ENCODE assay signal across 8 cellular contexts in genomic region chr12:65168606-65169310, GRCh38. TPM values are rescaled to one million over a fixed set of nuclear protein-coding genes. Genes with fewer than 3 reads are reported as not detected.
DNase-seq lines count a peak whose midpoint lies in the region; ATAC-seq and TF ChIP-seq lines count a peak whose summit lies in the region.

No MANE protein-coding gene starts in this region.

- TSS peak; percentile 95 for BruUV-seq in Panc1 (replicated peaks; lab: Mats Ljungman, UMichigan)

- no peaks in the 10 kb centered on the region for H3K9me3 ChIP-seq in Panc1 (ENCODE audit: control insufficient read depth, insufficient read depth, low read depth, low read length)

- H3K27ac Mint-ChIP-seq in stimulated activated naive CD8-positive, alpha-beta T cell treated with anti-CD3 and anti-CD28 coated beads, Interleukin-15, Interleukin-2, amounts not matched to agents 100 ng/mL and 50 ng/mL, for 24 hours: peak overlapping the region; percentile 99
- peak overlapping the region; percentile 100 for H3K27ac Mint-ChIP-seq in progenitor cell of endocrine pancreas

- POLR2A ChIA-PET in Panc1 (lab: Charles Lee): interaction anchor here (0.6 to 1.4 kb wide), 3 partner anchors 11 to 1134 kb away, joined by 3 to 11 read pairs (median 4); no protein-coding TSS in a partner anchor

- in situ Hi-C loops in Panc1 (cut with HindIII; ENCODE audit: low pct_unique_long_range_greater_than_20kb, low sequenced_read_pairs): no loop called here

- intact Hi-C loops in Panc1 (cut with micrococcal nuclease; ENCODE audit: unreplicated experiment): no loop called here

- H3K4me1 Mint-ChIP-seq in stimulated activated naive CD8-positive, alpha-beta T cell treated with anti-CD3 and anti-CD28 coated beads, Interleukin-15, Interleukin-2, amounts not matched to agents 100 ng/mL and 50 ng/mL, for 24 hours (ENCODE audit: low read depth): peaks cover 29% of the 10 kb centered on the region
- peaks cover 25% of the 10 kb centered on the region for H3K4me1 Mint-ChIP-seq in progenitor cell of endocrine pancreas (ENCODE audit: low read depth)

- no peak for DNase-seq in stimulated activated naive CD8-positive, alpha-beta T cell treated with anti-CD3 and anti-CD28 coated beads, Interleukin-15, Interleukin-2, amounts not matched to agents 100 U/mL and 50 U/mL, for 24 hours
- no peak for DNase-seq in Panc1 (ENCODE audit: low read depth, low spot score)
- no peak for DNase-seq in epithelial cell of prostate (ENCODE audit: low read depth, low spot score)
- no peak for DNase-seq in progenitor cell of endocrine pancreas (ENCODE audit: low spot score, unreplicated experiment)
- DNase-seq in activated CD8-positive, alpha-beta memory T cell treated with anti-CD3 and anti-CD28 coated beads, Interleukin-2, amount 50 U/mL, for 48 hours: no peak
- DNase-seq in C1 segment of cervical spinal cord (lab: John Stamatoyannopoulos, UW): no peak

- TF ChIP-seq CTCF in Panc1 (IDR thresholded peaks at IDR 0.05): no peak
- TF ChIP-seq CTCF in progenitor cell of endocrine pancreas (IDR thresholded peaks at IDR 0.05; ENCODE audit: unreplicated experiment): no peak

- H3K9me3 Mint-ChIP-seq in stimulated activated naive CD8-positive, alpha-beta T cell treated with anti-CD3 and anti-CD28 coated beads, Interleukin-15, Interleukin-2, amounts not matched to agents 100 ng/mL and 50 ng/mL, for 24 hours: no peaks in the 10 kb centered on the region
- H3K9me3 Mint-ChIP-seq in progenitor cell of endocrine pancreas (ENCODE audit: low read depth): no peaks in the 10 kb centered on the region

- CTCF ChIA-PET in Panc1 (lab: Charles Lee): interaction anchor here (0.6 kb wide), 1 partner anchor 102 kb away, joined by 13 read pairs; no protein-coding TSS in a partner anchor

- peak overlapping the region; percentile 99 for H3K4me3 Mint-ChIP-seq in stimulated activated naive CD8-positive, alpha-beta T cell treated with anti-CD3 and anti-CD28 coated beads, Interleukin-15, Interleukin-2, amounts not matched to agents 100 ng/mL and 50 ng/mL, for 24 hours
- peak overlapping the region; percentile 100 for H3K4me3 Mint-ChIP-seq in progenitor cell of endocrine pancreas (ENCODE audit: low read depth)

- H3K4me1 ChIP-seq in Panc1 (ENCODE audit: control insufficient read depth, insufficient read depth, low read length): peaks cover 13% of the 10 kb centered on the region

- peaks cover 19% of the 10 kb centered on the region for H3K36me3 Mint-ChIP-seq in stimulated activated naive CD8-positive, alpha-beta T cell treated with anti-CD3 and anti-CD28 coated beads, Interleukin-15, Interleukin-2, amounts not matched to agents 100 ng/mL and 50 ng/mL, for 24 hours (ENCODE audit: low read depth)
- H3K36me3 Mint-ChIP-seq in progenitor cell of endocrine pancreas (ENCODE audit: insufficient read depth): no peaks in the 10 kb centered on the region

- H3K27me3 Mint-ChIP-seq in stimulated activated naive CD8-positive, alpha-beta T cell treated with anti-CD3 and anti-CD28 coated beads, Interleukin-15, Interleukin-2, amounts not matched to agents 100 ng/mL and 50 ng/mL, for 24 hours: no peaks in the 10 kb centered on the region
- no peaks in the 10 kb centered on the region for H3K27me3 Mint-ChIP-seq in progenitor cell of endocrine pancreas

- H3K27me3 ChIP-seq in Panc1 (ENCODE audit: control insufficient read depth, insufficient read depth, low read length): no peaks in the 10 kb centered on the region

- H3K27ac ChIP-seq in Panc1 (ENCODE audit: low read length): peak overlapping the region; percentile 83
- H3K27ac ChIP-seq in epithelial cell of prostate: peak overlapping the region; percentile 85

- peaks cover 2% of the 10 kb centered on the region for H3K36me3 ChIP-seq in Panc1 (ENCODE audit: control insufficient read depth, insufficient read depth, low read length)

- no peak for ATAC-seq in stimulated activated naive CD8-positive, alpha-beta T cell treated with anti-CD3 and anti-CD28 coated beads, Interleukin-15, Interleukin-2, amounts not matched to agents 100 U/mL and 50 U/mL, for 24 hours
- ATAC-seq in Panc1 (no peak; the same call in 1 of the 2 replicates), GM21423 (IDR thresholded peaks at IDR 0.05; ENCODE audit: unreplicated experiment) (no peak)

- H3K4me3 ChIP-seq in Panc1 (ENCODE audit: low read depth in 2 of 2, low read length in 2 of 2): peak overlapping the region; percentile 81 to 82

RNA-seq across cellular contexts. Expression of gene LEMD3, which starts 0.6 kb away (rescaled TPM):
- total RNA-seq in Panc1 (2021; ENCODE audit: unreplicated experiment): 26.9 TPM
- 11.2 TPM for polyA plus RNA-seq in Panc1 (2012; ENCODE audit: insufficient read length)
- 38.9 and 40.2 TPM in 2 replicates for total RNA-seq in progenitor cell of endocrine pancreas

RNA-seq across cellular contexts. Expression of gene WIF1, which starts 47.7 kb away (rescaled TPM):
- total RNA-seq in Panc1 (2021; ENCODE audit: unreplicated experiment) (not detected), progenitor cell of endocrine pancreas (0.22 and 0.31 TPM in 2 replicates)
- polyA plus RNA-seq in Panc1 (2012; ENCODE audit: insufficient read length): 0.19 TPM
